In the genomic region with DNA sequence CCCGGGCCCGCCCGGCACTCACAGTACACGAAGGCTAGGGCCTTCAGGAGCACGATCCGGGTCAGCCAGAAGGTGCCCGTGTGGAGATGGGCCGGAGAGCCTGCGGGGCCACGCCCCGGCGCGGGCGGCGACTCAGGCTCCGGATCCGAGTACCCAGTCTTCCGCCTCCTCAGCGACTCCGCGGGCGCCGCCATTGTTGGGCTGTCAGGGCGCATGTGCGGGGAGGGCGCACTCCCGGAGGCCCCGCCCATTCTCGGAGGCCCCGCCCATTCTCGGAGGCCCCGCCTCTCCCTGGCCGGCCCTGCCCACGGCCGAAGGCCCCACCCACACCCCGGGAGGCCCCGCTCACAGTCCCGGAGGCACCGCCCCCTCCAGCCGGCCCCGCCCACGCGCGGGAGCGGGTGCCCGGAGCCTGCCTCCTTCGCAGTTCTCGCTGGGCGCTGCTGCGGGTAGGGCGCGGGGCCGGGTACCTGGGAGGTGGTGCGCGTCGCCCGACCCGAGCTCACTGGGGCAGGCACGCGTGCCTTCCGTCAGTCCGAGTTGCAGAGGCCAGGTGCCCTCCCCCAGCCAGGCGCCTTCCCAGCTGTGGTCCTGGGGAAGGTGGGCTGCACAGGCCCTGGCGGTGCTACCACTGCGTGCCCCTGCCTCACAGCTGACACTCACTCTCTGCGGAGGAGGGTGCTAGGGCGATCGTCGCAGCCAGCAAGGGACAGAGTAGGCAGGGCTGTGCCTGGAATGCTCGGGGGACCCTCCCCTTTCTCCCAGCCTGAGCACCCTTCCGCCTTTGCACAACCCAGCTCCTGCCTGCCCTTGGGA, we compare ENCODE assay signal across 1 cellular context.
TF ChIP-seq lines count a peak whose summit lies in the region.

A gene (minus strand): TSS at position 219 of the 816 bp plus-strand sequence. CDS start 4 bp downstream, at position 215.

TF ChIP-seq in HCT116, 20 proteins besides CTCF, POLR2A, EP300 and RAD21 (continued from another document):
- TF ChIP-seq, protein P1, sequence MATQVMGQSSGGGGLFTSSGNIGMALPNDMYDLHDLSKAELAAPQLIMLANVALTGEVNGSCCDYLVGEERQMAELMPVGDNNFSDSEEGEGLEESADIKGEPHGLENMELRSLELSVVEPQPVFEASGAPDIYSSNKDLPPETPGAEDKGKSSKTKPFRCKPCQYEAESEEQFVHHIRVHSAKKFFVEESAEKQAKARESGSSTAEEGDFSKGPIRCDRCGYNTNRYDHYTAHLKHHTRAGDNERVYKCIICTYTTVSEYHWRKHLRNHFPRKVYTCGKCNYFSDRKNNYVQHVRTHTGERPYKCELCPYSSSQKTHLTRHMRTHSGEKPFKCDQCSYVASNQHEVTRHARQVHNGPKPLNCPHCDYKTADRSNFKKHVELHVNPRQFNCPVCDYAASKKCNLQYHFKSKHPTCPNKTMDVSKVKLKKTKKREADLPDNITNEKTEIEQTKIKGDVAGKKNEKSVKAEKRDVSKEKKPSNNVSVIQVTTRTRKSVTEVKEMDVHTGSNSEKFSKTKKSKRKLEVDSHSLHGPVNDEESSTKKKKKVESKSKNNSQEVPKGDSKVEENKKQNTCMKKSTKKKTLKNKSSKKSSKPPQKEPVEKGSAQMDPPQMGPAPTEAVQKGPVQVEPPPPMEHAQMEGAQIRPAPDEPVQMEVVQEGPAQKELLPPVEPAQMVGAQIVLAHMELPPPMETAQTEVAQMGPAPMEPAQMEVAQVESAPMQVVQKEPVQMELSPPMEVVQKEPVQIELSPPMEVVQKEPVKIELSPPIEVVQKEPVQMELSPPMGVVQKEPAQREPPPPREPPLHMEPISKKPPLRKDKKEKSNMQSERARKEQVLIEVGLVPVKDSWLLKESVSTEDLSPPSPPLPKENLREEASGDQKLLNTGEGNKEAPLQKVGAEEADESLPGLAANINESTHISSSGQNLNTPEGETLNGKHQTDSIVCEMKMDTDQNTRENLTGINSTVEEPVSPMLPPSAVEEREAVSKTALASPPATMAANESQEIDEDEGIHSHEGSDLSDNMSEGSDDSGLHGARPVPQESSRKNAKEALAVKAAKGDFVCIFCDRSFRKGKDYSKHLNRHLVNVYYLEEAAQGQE (IDR thresholded peaks at IDR 0.05; ENCODE audit: low read depth) = no peak
